ENCODE assay signal across 10 cellular contexts in the genomic region with DNA sequence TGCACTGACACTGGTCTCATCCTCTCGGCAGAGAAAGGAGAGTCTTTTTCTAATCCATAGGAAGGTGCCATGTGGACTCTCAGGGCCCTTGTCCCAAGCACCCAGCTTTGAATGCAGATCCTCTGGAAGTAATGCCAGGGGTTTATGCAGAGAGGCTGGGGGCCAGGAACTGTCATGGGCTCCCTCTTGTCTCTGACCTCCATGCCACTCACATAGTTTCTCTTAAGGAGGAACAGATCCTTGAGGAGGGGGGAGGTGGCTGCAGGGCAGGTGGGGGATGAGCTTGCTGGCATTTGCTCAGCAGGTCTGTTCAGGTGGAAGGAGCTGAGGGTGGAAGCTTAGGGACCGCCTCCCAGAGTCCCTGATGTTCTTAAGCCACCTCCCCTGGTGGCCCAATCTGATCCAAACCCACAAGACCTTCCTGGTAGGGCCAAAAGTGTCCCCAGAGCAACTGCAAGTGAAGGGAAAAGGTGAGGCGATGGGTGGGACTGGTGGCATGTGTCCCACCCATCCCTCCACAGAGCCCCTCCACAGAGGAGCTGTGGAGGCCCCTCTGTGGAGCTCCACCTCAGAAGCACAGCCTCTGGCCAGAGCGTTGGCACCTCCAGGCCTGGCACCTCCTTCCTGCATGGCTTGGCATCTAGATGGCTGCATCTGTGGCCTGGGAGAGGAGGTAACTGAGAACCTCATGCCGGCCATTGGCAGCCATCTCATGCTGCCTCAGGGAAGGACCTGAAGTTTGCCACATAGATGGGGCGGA. TPM values are rescaled to one million over a fixed set of nuclear protein-coding genes. Genes with fewer than 3 reads are reported as not detected.
"Had no signal": no experiment of that assay in that cellular context is flagged by ENCODE, and none has a peak within 500 bp of the region (broad histone marks: within the 10 kb centered on the region; RNA-seq: fewer than 3 reads in every experiment).

No MANE protein-coding gene starts in this region.

- ATAC-seq: HepG2 had no signal

- DNase-seq: GM23248, GOT3, H9, HCEC 1CT, KBM-7 had no signal

- H3K4me3 ChIP-seq: GM23248 had no signal

- H3K9ac ChIP-seq: GM23248 had no signal

- FAIRE-seq: H54, HepG2 had no signal

- H2AFZ ChIP-seq: GM23248 had no signal

- H3K27ac ChIP-seq: GM23248, HL-60 had no signal

RNA-seq across cellular contexts. Expression of a gene that starts 9.2 kb away (rescaled TPM):
- total RNA-seq: GM23248, HT1080 had no signal
- polyA plus RNA-seq: IgD-negative memory B cell had no signal
